Comparison of ENCODE assay signal across 12 cellular contexts in genomic region chrX:53681661-53682060, GRCh38. TPM values are rescaled to one million over a fixed set of nuclear protein-coding genes. Genes with fewer than 3 reads are reported as not detected.
A peak's percentile ranks its signal among the peaks of the same experiment; 100 is the strongest.
DNase-seq lines count a peak whose midpoint lies in the region; FAIRE-seq and TF ChIP-seq lines count a peak whose summit lies in the region.
"Had no signal": no experiment of that assay in that cellular context is flagged by ENCODE, and none has a peak within 500 bp of the region (broad histone marks: within the 10 kb centered on the region; RNA-seq: fewer than 3 reads in every experiment).

No MANE protein-coding gene starts in this region.

- no peak for FAIRE-seq in H54 (lab: Jason Lieb, UNC)
- FAIRE-seq: D721Med, TTC549 had no signal

- H3K9me3 Mint-ChIP-seq in activated T-helper 2 cell treated with anti-CD3 and anti-CD28 coated beads, Interferon-gamma antibody, Interleukin-2, Interleukin-4, amounts not matched to agents 10 μg/mL and 5 μg/mL and 100 μg/mL, durations not matched to agents 14 hours and 24 hours and 36 hours = no peaks in the 10 kb centered on the region

- H4K20me1 ChIP-seq in hepatocyte (ENCODE audit: insufficient read depth, poor library complexity, severe bottlenecking) = peaks cover 48% of the 10 kb centered on the region

- H3K9me2 ChIP-seq in hepatocyte (replicated peaks; ENCODE audit: insufficient read depth) = no peaks in the 10 kb centered on the region

- 54% methylated on average over 3 of the region's 3 CpGs for WGBS in hepatocyte (ENCODE audit: low lambda C conversion rate, missing lambda C conversion rate)

- no peak for TF ChIP-seq POLR2A in H54 (IDR thresholded peaks at IDR 0.05; ENCODE audit: low read depth, low read length)

- H3K4me2 ChIP-seq in hepatocyte = peak overlapping the region; percentile 81

- peak overlapping the region; percentile 71 for H3K4me3 Mint-ChIP-seq in activated T-helper 2 cell treated with anti-CD3 and anti-CD28 coated beads, Interferon-gamma antibody, Interleukin-2, Interleukin-4, amounts not matched to agents 10 μg/mL and 5 μg/mL and 100 μg/mL, durations not matched to agents 14 hours and 24 hours and 36 hours (ENCODE audit: low read depth)

- peaks cover 31% of the 10 kb centered on the region for H3K4me1 Mint-ChIP-seq in activated T-helper 2 cell treated with anti-CD3 and anti-CD28 coated beads, Interferon-gamma antibody, Interleukin-2, Interleukin-4, amounts not matched to agents 10 μg/mL and 5 μg/mL and 100 μg/mL, durations not matched to agents 14 hours and 24 hours and 36 hours (ENCODE audit: low read depth)

- H3K27me3 ChIP-seq in ACC112 (ENCODE audit: insufficient read depth, low read length) (no peaks in the 10 kb centered on the region), HUES48 (ENCODE audit: control insufficient read depth, insufficient read depth, low read length) (no peaks in the 10 kb centered on the region), hepatocyte (no peaks in the 10 kb centered on the region)

- H3K27me3 Mint-ChIP-seq in activated T-helper 2 cell treated with anti-CD3 and anti-CD28 coated beads, Interferon-gamma antibody, Interleukin-2, Interleukin-4, amounts not matched to agents 10 μg/mL and 5 μg/mL and 100 μg/mL, durations not matched to agents 14 hours and 24 hours and 36 hours (ENCODE audit: low read depth) = no peaks in the 10 kb centered on the region

- no peak for DNase-seq in activated T-helper 2 cell treated with anti-CD3 and anti-CD28 coated beads, Interferon-gamma antibody, Interleukin-2, Interleukin-4, amounts not matched to agents 10 μg/mL and 5 μg/mL and 100 μg/mL, durations not matched to agents 14 hours and 24 hours and 36 hours (ENCODE audit: low spot score)
- no peak for DNase-seq in hepatocyte (ENCODE audit: low spot score)
- no peak for DNase-seq in H54 (ENCODE audit: insufficient read length, low spot score)
- DNase-seq in DMS114 treated with DMSO at 0.1 percent for 48 hours (lab: John Stamatoyannopoulos, UW; ENCODE audit: unreplicated experiment) = no peak
- no peak for DNase-seq in medulla oblongata (ENCODE audit: extremely low spot score)
- no peak for DNase-seq in SHP77 (lab: John Stamatoyannopoulos, UW)
- DNase-seq: NCI-H526 treated with DMSO at 0.1 percent for 48 hours, nucleus accumbens had no signal

- H2AFZ ChIP-seq in ACC112 (ENCODE audit: low read length, unreplicated experiment) = no peak overlapping the region
- H2AFZ ChIP-seq in hepatocyte = no peak overlapping the region

- H3K36me3 ChIP-seq in ACC112 (ENCODE audit: insufficient read depth, low read length) (peaks cover 24% of the 10 kb centered on the region), HUES48 (ENCODE audit: control insufficient read depth, insufficient read depth, low read length) (peaks cover 49% of the 10 kb centered on the region), hepatocyte (replicated peaks; ENCODE audit: insufficient read depth, low read depth) (no peaks in the 10 kb centered on the region)

- peak overlapping the region; percentile 85 for H3K27ac Mint-ChIP-seq in activated T-helper 2 cell treated with anti-CD3 and anti-CD28 coated beads, Interferon-gamma antibody, Interleukin-2, Interleukin-4, amounts not matched to agents 10 μg/mL and 5 μg/mL and 100 μg/mL, durations not matched to agents 14 hours and 24 hours and 36 hours

- H3K27ac ChIP-seq in ACC112 (ENCODE audit: low read depth, low read length) = peak overlapping the region; percentile 97
- H3K27ac ChIP-seq in HUES48 (ENCODE audit: low read depth, low read length) = no peak overlapping the region
- H3K27ac ChIP-seq in hepatocyte = no peak overlapping the region

- intact Hi-C loops in activated T-helper 2 cell treated with anti-CD3 and anti-CD28 coated beads, Interferon-gamma antibody, Interleukin-2, Interleukin-4, amounts not matched to agents 10 μg/mL and 5 μg/mL and 100 μg/mL, durations not matched to agents 14 hours and 24 hours and 36 hours (cut with micrococcal nuclease) = loop anchor here (5.0 kb wide), 4 partner anchors 51 to 956 kb away; partner anchors contain the start of gene TSR2

- H3K79me2 ChIP-seq in ACC112 (ENCODE audit: control insufficient read depth, insufficient read depth, low read length, unreplicated experiment) (peaks cover 82% of the 10 kb centered on the region), hepatocyte (peaks cover 74% of the 10 kb centered on the region)

- peaks cover 32% of the 10 kb centered on the region for H3K9me3 ChIP-seq in HUES48 (ENCODE audit: control insufficient read depth, insufficient read depth, low read length)
- H3K9me3 ChIP-seq in hepatocyte (ENCODE audit: low read depth) = no peaks in the 10 kb centered on the region

- peak overlapping the region; percentile 96 for H3K4me3 ChIP-seq in ACC112 (ENCODE audit: low read depth, low read length)
- 0 out of 2 replicates have a peak overlapping the region, but pooled peaks have one; percentile 91 for H3K4me3 ChIP-seq in HUES48 (ENCODE audit: low read depth, low read length)
- H3K4me3 ChIP-seq in hepatocyte = no peak overlapping the region

- no peak for TF ChIP-seq CTCF in hepatocyte (IDR thresholded peaks at IDR 0.05; ENCODE audit: poor library complexity)

- peaks cover 67% of the 10 kb centered on the region for H3K36me3 Mint-ChIP-seq in activated T-helper 2 cell treated with anti-CD3 and anti-CD28 coated beads, Interferon-gamma antibody, Interleukin-2, Interleukin-4, amounts not matched to agents 10 μg/mL and 5 μg/mL and 100 μg/mL, durations not matched to agents 14 hours and 24 hours and 36 hours (ENCODE audit: low read depth)

- H3K4me1 ChIP-seq in ACC112 (ENCODE audit: control insufficient read depth, insufficient read depth, low read length, unreplicated experiment) (peaks cover 25% of the 10 kb centered on the region), HUES48 (ENCODE audit: control insufficient read depth, insufficient read depth, low read length) (no peaks in the 10 kb centered on the region), hepatocyte (ENCODE audit: insufficient read depth) (no peaks in the 10 kb centered on the region)

- H3K9ac ChIP-seq in HUES48 (ENCODE audit: low read depth, low read length) = no peak overlapping the region

RNA-seq across cellular contexts. Expression of gene HUWE1, which starts 4.9 kb away (rescaled TPM):
- total RNA-seq in activated T-helper 2 cell treated with anti-CD3 and anti-CD28 coated beads, Interferon-gamma antibody, Interleukin-2, Interleukin-4, amounts not matched to agents 10 μg/mL and 5 μg/mL and 100 μg/mL, durations not matched to agents 14 hours and 24 hours and 36 hours = 391 and 412 TPM in 2 replicates
- 104 and 107 TPM in 2 replicates for total RNA-seq in hepatocyte
- 39.2 and 44.3 TPM in 2 replicates for polyA plus RNA-seq in hepatocyte
